Comparison of ENCODE assay signal across 1 cellular context in genomic region chr1:206524739-206525364, GRCh38.
TF ChIP-seq lines count a peak whose summit lies in the region.

No MANE protein-coding gene starts in this region.

TF ChIP-seq in HCT116, 20 proteins besides CTCF, POLR2A, EP300 and RAD21 (continued from another document):
- TF ChIP-seq REST (IDR thresholded peaks at IDR 0.05; ENCODE audit: low read depth) (no peak), SP1 (IDR thresholded peaks at IDR 0.05; ENCODE audit: low read depth) (no peak), JUND (IDR thresholded peaks at IDR 0.05) (no peak), EGR1 (IDR thresholded peaks at IDR 0.05; ENCODE audit: low read depth) (peak; percentile 54; the same call in 1 of the 2 replicates), ELF1 (IDR thresholded peaks at IDR 0.05; ENCODE audit: borderline replicate concordance, low read depth) (no peak), CEBPB (IDR thresholded peaks at IDR 0.05; ENCODE audit: low read depth) (no peak)
